ENCODE assay signal across 8 cellular contexts in genomic region chr5:72523960-72524582, GRCh38. TPM values are rescaled to one million over a fixed set of nuclear protein-coding genes. Genes with fewer than 3 reads are reported as not detected.
DNase-seq lines count a peak whose midpoint lies in the region; ATAC-seq and TF ChIP-seq lines count a peak whose summit lies in the region.

No MANE protein-coding gene starts in this region.

- no peaks in the 10 kb centered on the region for H3K4me1 ChIP-seq in RWPE2 (ENCODE audit: insufficient read depth, poor library complexity, severe bottlenecking)
- no peaks in the 10 kb centered on the region for H3K4me1 ChIP-seq in CD8-positive, alpha-beta T cell (ENCODE audit: insufficient read depth, low read length)

- no peaks in the 10 kb centered on the region for H3K36me3 ChIP-seq in GM06990 (ENCODE audit: control insufficient read depth, insufficient read depth, low read length)
- no peaks in the 10 kb centered on the region for H3K36me3 ChIP-seq in RWPE2 (ENCODE audit: low read depth)
- no peaks in the 10 kb centered on the region for H3K36me3 ChIP-seq in CD8-positive, alpha-beta T cell (ENCODE audit: insufficient read depth, low read length)

- no peak overlapping the region for H3K27ac Mint-ChIP-seq in activated CD4-positive, alpha-beta T cell treated with anti-CD3 and anti-CD28 coated beads, Interleukin-2, amount 10 ng/mL, durations not matched to agents 24 days and 14 days
- H3K27ac Mint-ChIP-seq in CD8-positive, alpha-beta T cell: no peak overlapping the region

- CTCF ChIA-PET in CD8-positive, alpha-beta T cell (lab: Charles Lee): no interaction called here

- H3K4me3 Mint-ChIP-seq in activated CD4-positive, alpha-beta T cell treated with anti-CD3 and anti-CD28 coated beads, Interleukin-2, amount 10 ng/mL, durations not matched to agents 24 days and 14 days: no peak overlapping the region
- no peak overlapping the region for H3K4me3 Mint-ChIP-seq in CD8-positive, alpha-beta T cell

- intact Hi-C loops in activated CD4-positive, alpha-beta T cell treated with anti-CD3 and anti-CD28 coated beads, Interleukin-2, amount 10 ng/mL, durations not matched to agents 24 days and 14 days (cut with micrococcal nuclease): loop anchor here (1.0 kb wide), 1 partner anchor 158 kb away; no protein-coding TSS in a partner anchor
- intact Hi-C loops in CD8-positive, alpha-beta T cell (cut with DNase I, micrococcal nuclease): no loop called here

- H3K27me3 ChIP-seq in GM06990 (replicated peaks; ENCODE audit: control insufficient read depth, insufficient read depth, low read length) (no peaks in the 10 kb centered on the region), RWPE2 (ENCODE audit: insufficient read depth, poor library complexity, severe bottlenecking) (no peaks in the 10 kb centered on the region)
- no peaks in the 10 kb centered on the region for H3K27me3 ChIP-seq in CD8-positive, alpha-beta T cell (ENCODE audit: insufficient read depth, low read length)

- peak; percentile 63 for ATAC-seq in HG03139 (IDR thresholded peaks at IDR 0.05; ENCODE audit: unreplicated experiment)
- peak; percentile 63; the same call in 1 of the 3 replicates for ATAC-seq in RWPE2 (ENCODE audit: low read depth)
- ATAC-seq in CD8-positive, alpha-beta T cell: no peak

- H3K4me1 Mint-ChIP-seq in activated CD4-positive, alpha-beta T cell treated with anti-CD3 and anti-CD28 coated beads, Interleukin-2, amount 10 ng/mL, durations not matched to agents 24 days and 14 days: no peaks in the 10 kb centered on the region
- H3K4me1 Mint-ChIP-seq in CD8-positive, alpha-beta T cell (ENCODE audit: low read depth): no peaks in the 10 kb centered on the region

- peak; percentile 50 for TF ChIP-seq CTCF in GM06990 (IDR thresholded peaks at IDR 0.05; ENCODE audit: insufficient read depth, low read length, poor library complexity, severe bottlenecking)
- TF ChIP-seq CTCF in RWPE2 (IDR thresholded peaks at IDR 0.05; ENCODE audit: poor library complexity, severe bottlenecking): peak; percentile 85
- peak; percentile 62 for TF ChIP-seq CTCF in fibroblast of pulmonary artery (IDR thresholded peaks at IDR 0.05; ENCODE audit: low read length, missing control alignments)
- TF ChIP-seq CTCF in CD8-positive, alpha-beta T cell (IDR thresholded peaks at IDR 0.05): no peak

- no peak overlapping the region for H3K27ac ChIP-seq in RWPE2 (ENCODE audit: poor library complexity, severe bottlenecking)
- no peak overlapping the region for H3K27ac ChIP-seq in CD8-positive, alpha-beta T cell (ENCODE audit: low read depth, low read length)

- peak; percentile 40 for DNase-seq in GM06990 (ENCODE audit: extremely low read depth, insufficient read length)
- no peak for DNase-seq in RWPE2 (ENCODE audit: low spot score)
- DNase-seq in fibroblast of pulmonary artery (ENCODE audit: low read depth): peak; percentile 95
- peak; percentile 82 for DNase-seq in pulmonary artery endothelial cell (ENCODE audit: low read depth, low spot score)
- DNase-seq in activated CD4-positive, alpha-beta T cell treated with anti-CD3 and anti-CD28 coated beads, Interleukin-2, amount 10 ng/mL, durations not matched to agents 24 days and 14 days: no peak
- no peak for DNase-seq in CD8-positive, alpha-beta T cell
- DNase-seq in cerebellar nuclear complex (lab: John Stamatoyannopoulos, UW): no peak

- peaks cover 3% of the 10 kb centered on the region for H3K27me3 Mint-ChIP-seq in activated CD4-positive, alpha-beta T cell treated with anti-CD3 and anti-CD28 coated beads, Interleukin-2, amount 10 ng/mL, durations not matched to agents 24 days and 14 days
- peaks cover 4% of the 10 kb centered on the region for H3K27me3 Mint-ChIP-seq in CD8-positive, alpha-beta T cell (ENCODE audit: low read depth)

- no peaks in the 10 kb centered on the region for H3K9me3 Mint-ChIP-seq in activated CD4-positive, alpha-beta T cell treated with anti-CD3 and anti-CD28 coated beads, Interleukin-2, amount 10 ng/mL, durations not matched to agents 24 days and 14 days
- H3K9me3 Mint-ChIP-seq in CD8-positive, alpha-beta T cell: peaks cover 6% of the 10 kb centered on the region

- H3K4me3 ChIP-seq in GM06990 (replicated peaks; ENCODE audit: low read depth, low read length) (no peak overlapping the region), RWPE2 (ENCODE audit: severe bottlenecking) (no peak overlapping the region), fibroblast of pulmonary artery (replicated peaks; ENCODE audit: low read depth, low read length) (no peak overlapping the region)
- no peak overlapping the region for H3K4me3 ChIP-seq in CD8-positive, alpha-beta T cell (ENCODE audit: low read depth, low read length)

- POLR2A ChIA-PET in CD8-positive, alpha-beta T cell (lab: Charles Lee): no interaction called here

- H3K36me3 Mint-ChIP-seq in activated CD4-positive, alpha-beta T cell treated with anti-CD3 and anti-CD28 coated beads, Interleukin-2, amount 10 ng/mL, durations not matched to agents 24 days and 14 days (ENCODE audit: low read depth): no peaks in the 10 kb centered on the region
- no peaks in the 10 kb centered on the region for H3K36me3 Mint-ChIP-seq in CD8-positive, alpha-beta T cell

- peaks cover 6% of the 10 kb centered on the region for H3K9me3 ChIP-seq in RWPE2 (ENCODE audit: severe bottlenecking)
- H3K9me3 ChIP-seq in CD8-positive, alpha-beta T cell (ENCODE audit: low read length): no peaks in the 10 kb centered on the region

RNA-seq across cellular contexts. Expression of gene ZNF366, which starts 16.9 kb away (rescaled TPM):
- 0.39 and 0.46 TPM in 2 replicates for total RNA-seq in pulmonary artery endothelial cell
- not detected in 2 replicates for total RNA-seq in activated CD4-positive, alpha-beta T cell treated with anti-CD3 and anti-CD28 coated beads, Interleukin-2, amount 10 ng/mL, durations not matched to agents 24 days and 14 days
- not detected for total RNA-seq in CD8-positive, alpha-beta T cell

Comparison
In these comparisons a context has a peak if more than half of its experiments do, and no peak if none do; other contexts are left out.
1. DNase-seq: peak in GM06990 (single experiment), fibroblast of pulmonary artery (single experiment) and pulmonary artery endothelial cell (single experiment); none in RWPE2 (single experiment), activated CD4-positive, alpha-beta T cell treated with anti-CD3 and anti-CD28 coated beads, Interleukin-2, amount 10 ng/mL, durations not matched to agents 24 days and 14 days (single experiment), CD8-positive, alpha-beta T cell (0 of 7) and cerebellar nuclear complex (0 of 2).